In the genomic region with DNA sequence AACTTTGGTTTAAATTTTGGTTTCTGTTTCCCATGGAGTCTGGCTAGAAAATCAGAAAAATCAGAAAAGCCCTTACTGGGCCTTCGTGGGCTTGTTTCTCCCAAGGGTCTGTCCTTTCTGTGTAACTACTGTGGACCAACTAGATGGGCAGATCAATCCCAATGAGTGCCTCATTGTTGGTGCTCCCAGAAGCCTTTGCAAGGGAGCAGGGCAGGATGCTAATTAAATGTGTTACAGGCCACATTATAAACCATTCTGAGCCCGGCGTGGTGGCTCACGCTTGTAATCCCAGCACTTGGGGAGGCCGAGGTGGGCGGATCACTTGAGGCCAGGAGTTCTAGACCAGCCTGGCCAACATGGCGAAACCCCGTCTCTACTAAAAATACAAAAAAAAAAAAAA, we compare ENCODE assay signal across 8 cellular contexts. TPM values are rescaled to one million over a fixed set of nuclear protein-coding genes. Genes with fewer than 3 reads are reported as not detected.
DNase-seq lines count a peak whose midpoint lies in the region; TF ChIP-seq lines count a peak whose summit lies in the region.
"Not testable (repeated sequence)": the region's sequence is repeated elsewhere in the genome, so short reads cannot be mapped to it uniquely, and the experiment has no call there.
"Had no signal": no experiment of that assay in that cellular context is flagged by ENCODE, and none has a peak within 500 bp of the region (broad histone marks: within the 10 kb centered on the region; RNA-seq: fewer than 3 reads in every experiment).

No MANE protein-coding gene starts in this region.

- not testable (repeated sequence) for H3K9me3 ChIP-seq in ES-I3 (ENCODE audit: control insufficient read depth, insufficient read depth, low read length); Karpas-422 (ENCODE audit: low read length); SU-DHL-6 (ENCODE audit: insufficient read depth, low read length); effector memory CD4-positive, alpha-beta T cell (ENCODE audit: control insufficient read depth, low read length); iPS-18c (ENCODE audit: control insufficient read depth, insufficient read depth, low read length)

- H3K4me3 Mint-ChIP-seq in activated naive CD4-positive, alpha-beta T cell treated with anti-CD3 and anti-CD28 coated beads for 36 hours: peak overlapping the region; percentile 95
- H3K4me3 Mint-ChIP-seq in osteocyte (ENCODE audit: unreplicated experiment): peak overlapping the region; percentile 88

- TF ChIP-seq CTCF in SU-DHL-6 (IDR thresholded peaks at IDR 0.05; ENCODE audit: insufficient read depth, low read length, poor library complexity, severe bottlenecking); osteocyte (IDR thresholded peaks at IDR 0.05): not testable (repeated sequence)

- H3K79me2 ChIP-seq in Karpas-422 (ENCODE audit: low read length): peaks cover 60% of the 10 kb centered on the region
- H3K79me2 ChIP-seq in SU-DHL-6 (ENCODE audit: insufficient read depth, low read length): peaks cover 63% of the 10 kb centered on the region

- peaks cover 10% of the 10 kb centered on the region; the same call in 1 of the 2 replicates for H3F3A ChIP-seq in SU-DHL-6 (ENCODE audit: insufficient read depth)

- not testable (repeated sequence) for H3K27me3 ChIP-seq in Karpas-422 (ENCODE audit: low read length); SU-DHL-6 (ENCODE audit: low read length); effector memory CD4-positive, alpha-beta T cell (replicated peaks; ENCODE audit: control insufficient read depth, insufficient read depth, low read length, poor library complexity, severe bottlenecking)

- DNase-seq in Karpas-422; activated naive CD4-positive, alpha-beta T cell treated with anti-CD3 and anti-CD28 coated beads for 36 hours; effector memory CD4-positive, alpha-beta T cell; osteocyte (ENCODE audit: extremely low spot score, unreplicated experiment): not testable (repeated sequence)

- H3K9ac ChIP-seq in ES-I3 (ENCODE audit: low read depth, low read length) (peak overlapping the region; percentile 98; the same call in 1 of the 2 replicates), Karpas-422 (ENCODE audit: low read length) (peak overlapping the region; percentile 95), SU-DHL-6 (ENCODE audit: low read length) (peak overlapping the region; percentile 80)

- H3K4me2 ChIP-seq in Karpas-422 (ENCODE audit: low read depth, low read length, poor library complexity, severe bottlenecking): peak overlapping the region; percentile 81
- peak overlapping the region; percentile 89 for H3K4me2 ChIP-seq in SU-DHL-6 (ENCODE audit: low read depth, low read length, poor library complexity, severe bottlenecking)

- intact Hi-C loops in activated naive CD4-positive, alpha-beta T cell treated with anti-CD3 and anti-CD28 coated beads for 36 hours (cut with micrococcal nuclease): loop anchor here (5.0 to 10.0 kb wide), 2 partner anchors 72 to 151 kb away; no protein-coding TSS in a partner anchor

- H2AFZ ChIP-seq in Karpas-422 (ENCODE audit: low read length); SU-DHL-6 (ENCODE audit: low read depth, low read length, severe bottlenecking): not testable (repeated sequence)

- not testable (repeated sequence) for H3K36me3 ChIP-seq in ES-I3 (ENCODE audit: insufficient read depth, low read length); Karpas-422 (ENCODE audit: insufficient read depth, low read length); SU-DHL-6 (ENCODE audit: low read length); effector memory CD4-positive, alpha-beta T cell (ENCODE audit: control insufficient read depth, insufficient read depth, low read length)

- peaks cover 30% of the 10 kb centered on the region for H3K36me3 Mint-ChIP-seq in activated naive CD4-positive, alpha-beta T cell treated with anti-CD3 and anti-CD28 coated beads for 36 hours (ENCODE audit: low read depth)
- H3K36me3 Mint-ChIP-seq in osteocyte (ENCODE audit: unreplicated experiment): not testable (repeated sequence)

- CTCF ChIA-PET in activated naive CD4-positive, alpha-beta T cell treated with anti-CD3 and anti-CD28 coated beads for 36 hours (lab: Charles Lee): interaction anchor here (0.9 to 1.8 kb wide), 2 partner anchors 18 to 166 kb away, joined by 3 to 7 read pairs; no protein-coding TSS in a partner anchor

- peak overlapping the region; percentile 100 for H3K4me3 ChIP-seq in Karpas-422 (ENCODE audit: low read length)
- peak overlapping the region; percentile 75 for H3K4me3 ChIP-seq in SU-DHL-6 (ENCODE audit: insufficient read depth, low read length, poor library complexity, severe bottlenecking)
- peak overlapping the region; percentile 96 for H3K4me3 ChIP-seq in effector memory CD4-positive, alpha-beta T cell (ENCODE audit: insufficient read depth, low read depth, low read length, poor library complexity, severe bottlenecking)
- peak overlapping the region; percentile 93 for H3K4me3 ChIP-seq in iPS-18c (ENCODE audit: insufficient read depth, low read depth, low read length)

- H3K4me1 Mint-ChIP-seq in activated naive CD4-positive, alpha-beta T cell treated with anti-CD3 and anti-CD28 coated beads for 36 hours (ENCODE audit: low read depth): peaks cover 27% of the 10 kb centered on the region
- H3K4me1 Mint-ChIP-seq in osteocyte (ENCODE audit: unreplicated experiment): peaks cover 23% of the 10 kb centered on the region

- H3K27me3 Mint-ChIP-seq in activated naive CD4-positive, alpha-beta T cell treated with anti-CD3 and anti-CD28 coated beads for 36 hours (ENCODE audit: low read depth); osteocyte (ENCODE audit: unreplicated experiment): not testable (repeated sequence)

- not testable (repeated sequence) for H3K9me3 Mint-ChIP-seq in activated naive CD4-positive, alpha-beta T cell treated with anti-CD3 and anti-CD28 coated beads for 36 hours; osteocyte (ENCODE audit: unreplicated experiment)

- not testable (repeated sequence) for H3K4me1 ChIP-seq in ES-I3 (ENCODE audit: insufficient read depth, low read length); effector memory CD4-positive, alpha-beta T cell (ENCODE audit: control insufficient read depth, insufficient read depth, low read length, poor library complexity, severe bottlenecking)
- H3K4me1 ChIP-seq in Karpas-422 (ENCODE audit: low read length): peaks cover 25% of the 10 kb centered on the region

- H4K20me1 ChIP-seq in Karpas-422 (ENCODE audit: insufficient read depth, low read depth, low read length); SU-DHL-6 (ENCODE audit: low read depth, low read length): not testable (repeated sequence)

- H3K27ac Mint-ChIP-seq in activated naive CD4-positive, alpha-beta T cell treated with anti-CD3 and anti-CD28 coated beads for 36 hours: not testable (repeated sequence)
- peak overlapping the region; percentile 91 for H3K27ac Mint-ChIP-seq in osteocyte (ENCODE audit: unreplicated experiment)

- H3K27ac ChIP-seq in Karpas-422 (ENCODE audit: low read length) (peak overlapping the region; percentile 54; the same call in 1 of the 2 replicates), SU-DHL-6 (ENCODE audit: low read depth, low read length) (peak overlapping the region; percentile 67; the same call in 1 of the 2 replicates)
- not testable (repeated sequence) for H3K27ac ChIP-seq in effector memory CD4-positive, alpha-beta T cell (ENCODE audit: insufficient read depth, low read length, poor library complexity, severe bottlenecking)

- H3K9me2 ChIP-seq in Karpas-422 (replicated peaks; ENCODE audit: insufficient read depth, low read length); SU-DHL-6 (replicated peaks; ENCODE audit: insufficient read depth, low read length): not testable (repeated sequence)

RNA-seq across cellular contexts. Expression of gene MELK, which starts 1.4 kb away (rescaled TPM):
- 16.0 and 22.2 TPM in 2 replicates for total RNA-seq in Karpas-422 (2014; rRNA removed; shearing (Covaris generic); ENCODE audit: low replicate concordance)
- 10 to 100 TPM; 53.9 to 55.3 TPM for total RNA-seq in activated naive CD4-positive, alpha-beta T cell treated with anti-CD3 and anti-CD28 coated beads for 36 hours
- 11.0 and 12.5 TPM in 2 replicates for total RNA-seq in osteocyte
- total RNA-seq: naive thymus-derived CD8-positive, alpha-beta T cell had no signal
